In the genomic region with DNA sequence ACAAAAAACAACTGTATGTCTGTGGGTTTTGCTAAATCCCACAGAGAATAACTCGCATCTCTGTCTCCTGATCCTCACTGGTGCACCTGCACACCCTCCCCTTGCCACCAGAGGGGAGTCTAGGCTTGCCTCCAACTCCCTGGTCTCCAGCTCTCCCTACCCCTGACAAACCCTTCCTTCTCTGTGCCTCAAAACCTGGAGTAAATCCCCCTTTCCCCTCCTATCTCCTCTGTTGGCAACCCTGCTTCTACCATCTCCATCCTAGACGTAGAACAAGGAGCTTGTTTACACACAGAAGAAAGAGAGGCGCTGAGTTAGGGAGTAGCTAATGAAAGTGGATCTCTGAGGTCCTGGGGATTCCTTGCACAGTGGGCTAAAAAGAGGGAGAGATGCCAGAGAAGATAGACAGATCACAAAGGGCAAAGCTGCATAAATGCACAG, we compare ENCODE assay signal across 1 cellular context.
TF ChIP-seq lines count a peak whose summit lies in the region.

No MANE protein-coding gene starts in this region.

TF ChIP-seq in HepG2, 621 proteins besides CTCF, POLR2A, EP300 and RAD21 (continued from another document):
- TF ChIP-seq, protein P1, sequence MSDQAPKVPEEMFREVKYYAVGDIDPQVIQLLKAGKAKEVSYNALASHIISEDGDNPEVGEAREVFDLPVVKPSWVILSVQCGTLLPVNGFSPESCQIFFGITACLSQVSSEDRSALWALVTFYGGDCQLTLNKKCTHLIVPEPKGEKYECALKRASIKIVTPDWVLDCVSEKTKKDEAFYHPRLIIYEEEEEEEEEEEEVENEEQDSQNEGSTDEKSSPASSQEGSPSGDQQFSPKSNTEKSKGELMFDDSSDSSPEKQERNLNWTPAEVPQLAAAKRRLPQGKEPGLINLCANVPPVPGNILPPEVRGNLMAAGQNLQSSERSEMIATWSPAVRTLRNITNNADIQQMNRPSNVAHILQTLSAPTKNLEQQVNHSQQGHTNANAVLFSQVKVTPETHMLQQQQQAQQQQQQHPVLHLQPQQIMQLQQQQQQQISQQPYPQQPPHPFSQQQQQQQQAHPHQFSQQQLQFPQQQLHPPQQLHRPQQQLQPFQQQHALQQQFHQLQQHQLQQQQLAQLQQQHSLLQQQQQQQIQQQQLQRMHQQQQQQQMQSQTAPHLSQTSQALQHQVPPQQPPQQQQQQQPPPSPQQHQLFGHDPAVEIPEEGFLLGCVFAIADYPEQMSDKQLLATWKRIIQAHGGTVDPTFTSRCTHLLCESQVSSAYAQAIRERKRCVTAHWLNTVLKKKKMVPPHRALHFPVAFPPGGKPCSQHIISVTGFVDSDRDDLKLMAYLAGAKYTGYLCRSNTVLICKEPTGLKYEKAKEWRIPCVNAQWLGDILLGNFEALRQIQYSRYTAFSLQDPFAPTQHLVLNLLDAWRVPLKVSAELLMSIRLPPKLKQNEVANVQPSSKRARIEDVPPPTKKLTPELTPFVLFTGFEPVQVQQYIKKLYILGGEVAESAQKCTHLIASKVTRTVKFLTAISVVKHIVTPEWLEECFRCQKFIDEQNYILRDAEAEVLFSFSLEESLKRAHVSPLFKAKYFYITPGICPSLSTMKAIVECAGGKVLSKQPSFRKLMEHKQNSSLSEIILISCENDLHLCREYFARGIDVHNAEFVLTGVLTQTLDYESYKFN (CRISPR knock-in tag; conservative IDR thresholded peaks at IDR 0.05): no peak
- peak; percentile 20; the same call in 1 of the 2 replicates for TF ChIP-seq SALL1 (CRISPR knock-in tag; IDR thresholded peaks at IDR 0.05)
- TF ChIP-seq, protein P2, sequence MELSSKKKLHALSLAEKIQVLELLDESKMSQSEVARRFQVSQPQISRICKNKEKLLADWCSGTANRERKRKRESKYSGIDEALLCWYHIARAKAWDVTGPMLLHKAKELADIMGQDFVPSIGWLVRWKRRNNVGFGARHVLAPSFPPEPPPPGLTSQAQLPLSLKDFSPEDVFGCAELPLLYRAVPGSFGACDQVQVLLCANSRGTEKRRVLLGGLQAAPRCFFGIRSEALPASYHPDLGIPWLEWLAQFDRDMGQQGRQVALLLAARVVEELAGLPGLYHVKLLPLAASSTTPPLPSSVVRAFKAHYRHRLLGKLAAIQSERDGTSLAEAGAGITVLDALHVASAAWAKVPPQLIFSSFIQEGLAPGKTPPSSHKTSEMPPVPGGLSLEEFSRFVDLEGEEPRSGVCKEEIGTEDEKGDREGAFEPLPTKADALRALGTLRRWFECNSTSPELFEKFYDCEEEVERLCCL (CRISPR knock-in tag; IDR thresholded peaks at IDR 0.05; ENCODE audit: borderline replicate concordance): no peak
- TF ChIP-seq RORA (CRISPR knock-in tag; IDR thresholded peaks at IDR 0.05): no peak
- no peak for TF ChIP-seq HNRNPUL1 (IDR thresholded peaks at IDR 0.05; ENCODE audit: low read depth, low read length)
- TF ChIP-seq, protein P3, sequence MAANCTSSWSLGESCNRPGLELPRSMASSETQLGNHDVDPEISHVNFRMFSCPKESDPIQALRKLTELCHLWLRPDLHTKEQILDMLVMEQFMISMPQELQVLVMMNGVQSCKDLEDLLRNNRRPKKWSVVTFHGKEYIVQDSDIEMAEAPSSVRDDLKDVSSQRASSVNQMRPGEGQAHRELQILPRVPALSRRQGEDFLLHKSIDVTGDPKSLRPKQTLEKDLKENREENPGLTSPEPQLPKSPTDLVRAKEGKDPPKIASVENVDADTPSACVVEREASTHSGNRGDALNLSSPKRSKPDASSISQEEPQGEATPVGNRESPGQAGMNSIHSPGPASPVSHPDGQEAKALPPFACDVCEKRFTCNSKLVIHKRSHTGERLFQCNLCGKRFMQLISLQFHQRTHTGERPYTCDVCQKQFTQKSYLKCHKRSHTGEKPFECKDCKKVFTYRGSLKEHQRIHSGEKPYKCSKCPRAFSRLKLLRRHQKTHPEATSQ (CRISPR knock-in tag; IDR thresholded peaks at IDR 0.05; ENCODE audit: borderline replicate concordance): no peak
- no peak for TF ChIP-seq WIZ (CRISPR knock-in tag; IDR thresholded peaks at IDR 0.05)
- no peak for TF ChIP-seq NR3C1 (CRISPR knock-in tag; IDR thresholded peaks at IDR 0.05)
- TF ChIP-seq ZNF615 (CRISPR knock-in tag; IDR thresholded peaks at IDR 0.05; ENCODE audit: borderline replicate concordance): no peak
- no peak for TF ChIP-seq CBFB (CRISPR knock-in tag; IDR thresholded peaks at IDR 0.05)
- TF ChIP-seq, protein P4, sequence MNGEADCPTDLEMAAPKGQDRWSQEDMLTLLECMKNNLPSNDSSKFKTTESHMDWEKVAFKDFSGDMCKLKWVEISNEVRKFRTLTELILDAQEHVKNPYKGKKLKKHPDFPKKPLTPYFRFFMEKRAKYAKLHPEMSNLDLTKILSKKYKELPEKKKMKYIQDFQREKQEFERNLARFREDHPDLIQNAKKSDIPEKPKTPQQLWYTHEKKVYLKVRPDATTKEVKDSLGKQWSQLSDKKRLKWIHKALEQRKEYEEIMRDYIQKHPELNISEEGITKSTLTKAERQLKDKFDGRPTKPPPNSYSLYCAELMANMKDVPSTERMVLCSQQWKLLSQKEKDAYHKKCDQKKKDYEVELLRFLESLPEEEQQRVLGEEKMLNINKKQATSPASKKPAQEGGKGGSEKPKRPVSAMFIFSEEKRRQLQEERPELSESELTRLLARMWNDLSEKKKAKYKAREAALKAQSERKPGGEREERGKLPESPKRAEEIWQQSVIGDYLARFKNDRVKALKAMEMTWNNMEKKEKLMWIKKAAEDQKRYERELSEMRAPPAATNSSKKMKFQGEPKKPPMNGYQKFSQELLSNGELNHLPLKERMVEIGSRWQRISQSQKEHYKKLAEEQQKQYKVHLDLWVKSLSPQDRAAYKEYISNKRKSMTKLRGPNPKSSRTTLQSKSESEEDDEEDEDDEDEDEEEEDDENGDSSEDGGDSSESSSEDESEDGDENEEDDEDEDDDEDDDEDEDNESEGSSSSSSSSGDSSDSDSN (CRISPR knock-in tag; IDR thresholded peaks at IDR 0.05): no peak
- no peak for TF ChIP-seq ZNF530 (CRISPR knock-in tag; IDR thresholded peaks at IDR 0.05; ENCODE audit: low read depth)
- no peak for TF ChIP-seq MYC (CRISPR knock-in tag; IDR thresholded peaks at IDR 0.05; ENCODE audit: borderline replicate concordance)
- TF ChIP-seq ESRRA (CRISPR knock-in tag; IDR thresholded peaks at IDR 0.05; ENCODE audit: low read depth): no peak
- TF ChIP-seq, protein P5, sequence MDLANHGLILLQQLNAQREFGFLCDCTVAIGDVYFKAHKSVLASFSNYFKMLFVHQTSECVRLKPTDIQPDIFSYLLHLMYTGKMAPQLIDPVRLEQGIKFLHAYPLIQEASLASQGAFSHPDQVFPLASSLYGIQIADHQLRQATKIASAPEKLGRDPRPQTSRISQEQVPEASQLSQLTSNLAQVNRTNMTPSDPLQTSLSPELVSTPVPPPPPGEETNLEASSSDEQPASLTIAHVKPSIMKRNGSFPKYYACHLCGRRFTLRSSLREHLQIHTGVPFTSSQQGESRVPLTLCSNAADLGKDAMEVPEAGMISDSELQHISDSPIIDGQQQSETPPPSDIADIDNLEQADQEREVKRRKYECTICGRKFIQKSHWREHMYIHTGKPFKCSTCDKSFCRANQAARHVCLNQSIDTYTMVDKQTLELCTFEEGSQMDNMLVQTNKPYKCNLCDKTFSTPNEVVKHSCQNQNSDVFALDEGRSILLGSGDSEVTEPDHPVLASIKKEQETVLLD (CRISPR knock-in tag; IDR thresholded peaks at IDR 0.05; ENCODE audit: low read depth): no peak
- TF ChIP-seq ZNF709 (CRISPR knock-in tag; IDR thresholded peaks at IDR 0.05): no peak
- TF ChIP-seq ZNF124 (CRISPR knock-in tag; IDR thresholded peaks at IDR 0.05): no peak
- TF ChIP-seq CENPX (CRISPR knock-in tag; IDR thresholded peaks at IDR 0.05): no peak
- TF ChIP-seq ZNF746 (CRISPR knock-in tag; IDR thresholded peaks at IDR 0.05): no peak
- TF ChIP-seq REPIN1 (CRISPR knock-in tag; IDR thresholded peaks at IDR 0.05; ENCODE audit: borderline replicate concordance, low read depth): no peak
- TF ChIP-seq, protein P6, sequence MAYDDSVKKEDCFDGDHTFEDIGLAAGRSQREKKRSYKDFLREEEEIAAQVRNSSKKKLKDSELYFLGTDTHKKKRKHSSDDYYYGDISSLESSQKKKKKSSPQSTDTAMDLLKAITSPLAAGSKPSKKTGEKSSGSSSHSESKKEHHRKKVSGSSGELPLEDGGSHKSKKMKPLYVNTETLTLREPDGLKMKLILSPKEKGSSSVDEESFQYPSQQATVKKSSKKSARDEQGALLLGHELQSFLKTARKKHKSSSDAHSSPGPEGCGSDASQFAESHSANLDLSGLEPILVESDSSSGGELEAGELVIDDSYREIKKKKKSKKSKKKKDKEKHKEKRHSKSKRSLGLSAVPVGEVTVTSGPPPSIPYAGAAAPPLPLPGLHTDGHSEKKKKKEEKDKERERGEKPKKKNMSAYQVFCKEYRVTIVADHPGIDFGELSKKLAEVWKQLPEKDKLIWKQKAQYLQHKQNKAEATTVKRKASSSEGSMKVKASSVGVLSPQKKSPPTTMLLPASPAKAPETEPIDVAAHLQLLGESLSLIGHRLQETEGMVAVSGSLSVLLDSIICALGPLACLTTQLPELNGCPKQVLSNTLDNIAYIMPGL (CRISPR knock-in tag; IDR thresholded peaks at IDR 0.05; ENCODE audit: borderline replicate concordance in 1 of 2, low read depth in 1 of 2): 0 out of 4 replicates have a peak, but pooled peaks of 1 of the 2 experiments have one; percentile 67
- TF ChIP-seq, protein P7, sequence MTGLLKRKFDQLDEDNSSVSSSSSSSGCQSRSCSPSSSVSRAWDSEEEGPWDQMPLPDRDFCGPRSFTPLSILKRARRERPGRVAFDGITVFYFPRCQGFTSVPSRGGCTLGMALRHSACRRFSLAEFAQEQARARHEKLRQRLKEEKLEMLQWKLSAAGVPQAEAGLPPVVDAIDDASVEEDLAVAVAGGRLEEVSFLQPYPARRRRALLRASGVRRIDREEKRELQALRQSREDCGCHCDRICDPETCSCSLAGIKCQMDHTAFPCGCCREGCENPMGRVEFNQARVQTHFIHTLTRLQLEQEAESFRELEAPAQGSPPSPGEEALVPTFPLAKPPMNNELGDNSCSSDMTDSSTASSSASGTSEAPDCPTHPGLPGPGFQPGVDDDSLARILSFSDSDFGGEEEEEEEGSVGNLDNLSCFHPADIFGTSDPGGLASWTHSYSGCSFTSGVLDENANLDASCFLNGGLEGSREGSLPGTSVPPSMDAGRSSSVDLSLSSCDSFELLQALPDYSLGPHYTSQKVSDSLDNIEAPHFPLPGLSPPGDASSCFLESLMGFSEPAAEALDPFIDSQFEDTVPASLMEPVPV (CRISPR knock-in tag; IDR thresholded peaks at IDR 0.05): no peak
- TF ChIP-seq ZNF180 (CRISPR knock-in tag; IDR thresholded peaks at IDR 0.05; ENCODE audit: borderline replicate concordance, low read depth): no peak
- no peak for TF ChIP-seq HMG20A (CRISPR knock-in tag; IDR thresholded peaks at IDR 0.05; ENCODE audit: borderline replicate concordance)
- TF ChIP-seq, protein P8, sequence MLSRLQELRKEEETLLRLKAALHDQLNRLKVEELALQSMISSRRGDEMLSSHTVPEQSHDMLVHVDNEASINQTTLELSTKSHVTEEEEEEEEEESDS (CRISPR knock-in tag; IDR thresholded peaks at IDR 0.05; ENCODE audit: borderline replicate concordance): no peak
- 0 out of 2 replicates have a peak, but pooled peaks have one; percentile 31 for TF ChIP-seq TSC22D2 (CRISPR knock-in tag; IDR thresholded peaks at IDR 0.05; ENCODE audit: borderline replicate concordance)
- no peak for TF ChIP-seq ZNF598 (CRISPR knock-in tag; IDR thresholded peaks at IDR 0.05; ENCODE audit: borderline replicate concordance)
- TF ChIP-seq ZNF839 (CRISPR knock-in tag; IDR thresholded peaks at IDR 0.05; ENCODE audit: borderline replicate concordance): no peak
- 0 out of 2 replicates have a peak, but pooled peaks have one; percentile 14 for TF ChIP-seq ZNF614 (CRISPR knock-in tag; IDR thresholded peaks at IDR 0.05; ENCODE audit: borderline replicate concordance)
- TF ChIP-seq ZNF552 (CRISPR knock-in tag; IDR thresholded peaks at IDR 0.05; ENCODE audit: borderline replicate concordance): no peak
- no peak for TF ChIP-seq ZNF558 (CRISPR knock-in tag; IDR thresholded peaks at IDR 0.05; ENCODE audit: borderline replicate concordance)
TF ChIP-seq in HepG2: peak in this region for 27.
